Comparison of ENCODE assay signal across 12 cellular contexts in genomic region chr3:187183210-187183862, GRCh38. TPM values are rescaled to one million over a fixed set of nuclear protein-coding genes. Genes with fewer than 3 reads are reported as not detected.
A peak's percentile ranks its signal among the peaks of the same experiment; 100 is the strongest.
DNase-seq lines count a peak whose midpoint lies in the region; ATAC-seq and TF ChIP-seq lines count a peak whose summit lies in the region.
"Had no signal": no experiment of that assay in that cellular context is flagged by ENCODE, and none has a peak within 500 bp of the region (broad histone marks: within the 10 kb centered on the region; RNA-seq: fewer than 3 reads in every experiment).

No MANE protein-coding gene starts in this region.

- H3K56ac ChIP-seq in IMR-90 (ENCODE audit: extremely low read depth, insufficient read depth, low read length) = no peak overlapping the region

- H4K91ac ChIP-seq in IMR-90 (ENCODE audit: insufficient read depth, low read depth, low read length) = peak overlapping the region; percentile 36; the same call in 1 of the 2 replicates

- H3K79me1 ChIP-seq in IMR-90 (ENCODE audit: low read depth in 1 of 2, low read length in 2 of 2) = no peaks in the 10 kb centered on the region

- H3K36me3 ChIP-seq in IMR-90 (ENCODE audit: control insufficient read depth, insufficient read depth, low read length) (no peaks in the 10 kb centered on the region), adipocyte (ENCODE audit: control insufficient read depth, insufficient read depth, low read length, severe bottlenecking) (no peaks in the 10 kb centered on the region)

- ATAC-seq in IMR-90 (ENCODE audit: low read depth) (no peak), HG02973 (IDR thresholded peaks at IDR 0.05; ENCODE audit: unreplicated experiment) (no peak)

- dilution Hi-C loops in IMR-90 (cut with HindIII; ENCODE audit: low sequenced_read_pairs, unreplicated experiment) = no loop called here

- peak overlapping the region; percentile 79 for H2BK20ac ChIP-seq in IMR-90 (ENCODE audit: low read depth, low read length)

- intact Hi-C loops in IMR-90 (cut with micrococcal nuclease) = no loop called here

- H3K4ac ChIP-seq in IMR-90 (ENCODE audit: low read depth, low read length) = peak overlapping the region; percentile 30; the same call in 1 of the 2 replicates

- H3K27me3 ChIP-seq in IMR-90 (ENCODE audit: control insufficient read depth, insufficient read depth, low read length) = no peaks in the 10 kb centered on the region
- no peaks in the 10 kb centered on the region for H3K27me3 ChIP-seq in adipocyte (replicated peaks; ENCODE audit: control insufficient read depth, insufficient read depth, low read length)

- in situ Hi-C loops in IMR-90 (cut with MboI; ENCODE audit: low sequenced_read_pairs) = no loop called here

- H3K4me1 ChIP-seq in IMR-90 (ENCODE audit: control insufficient read depth, insufficient read depth, low read length) = peaks cover 12% of the 10 kb centered on the region
- H3K4me1 ChIP-seq in adipocyte (ENCODE audit: control insufficient read depth, insufficient read depth, low read length) = peaks cover 25% of the 10 kb centered on the region

- H2AFZ ChIP-seq in IMR-90 (replicated peaks; ENCODE audit: low read length, poor library complexity) = peak overlapping the region; percentile 55

- H3K4me2 ChIP-seq in IMR-90 (ENCODE audit: low read depth, low read length) = no peak overlapping the region

- H2AK9ac ChIP-seq in IMR-90 (replicated peaks; ENCODE audit: low read depth, low read length, poor library complexity) = peak overlapping the region; percentile 16

- no peak overlapping the region for H3K9ac ChIP-seq in IMR-90 (ENCODE audit: low read depth, low read length)
- no peak overlapping the region for H3K9ac ChIP-seq in adipocyte (ENCODE audit: low read length)

- peak overlapping the region in 1 of 2 experiments; percentile 35; a peak in 2 of 4 replicates for H4K8ac ChIP-seq in IMR-90 (ENCODE audit: low read depth in 2 of 2, low read length in 2 of 2)

- BruUV-seq in IMR-90 (replicated peaks; lab: Mats Ljungman, UMichigan) = no TSS peak

- no peak overlapping the region for H3K4me3 ChIP-seq in IMR-90 (ENCODE audit: insufficient read depth, low read depth, low read length)
- no peak overlapping the region for H3K4me3 ChIP-seq in adipocyte (ENCODE audit: low read length)
- H3K4me3 ChIP-seq in skeletal muscle cell (ENCODE audit: low read depth, low read length) = no peak overlapping the region

- peaks cover 2% of the 10 kb centered on the region for H3K9me1 ChIP-seq in IMR-90 (ENCODE audit: insufficient read depth, low read length)

- H2BK15ac ChIP-seq in IMR-90 (ENCODE audit: low read depth, low read length) = 0 out of 3 replicates have a peak overlapping the region, but pooled peaks have one; percentile 55

- H3K14ac ChIP-seq in IMR-90 (replicated peaks; ENCODE audit: low read depth, low read length) = no peak overlapping the region

- H3K9me3 ChIP-seq in IMR-90 (ENCODE audit: control insufficient read depth, insufficient read depth, low read length) (no peaks in the 10 kb centered on the region), adipocyte (ENCODE audit: control insufficient read depth, low read length) (no peaks in the 10 kb centered on the region)

- H2BK5ac ChIP-seq in IMR-90 (ENCODE audit: low read depth, low read length, poor library complexity, severe bottlenecking) = no peak overlapping the region

- peak overlapping the region; percentile 83 for H2BK120ac ChIP-seq in IMR-90 (ENCODE audit: low read depth, low read length)

- H4K20me1 ChIP-seq in IMR-90 (ENCODE audit: insufficient read depth, low read length) = no peaks in the 10 kb centered on the region

- CTCF ChIA-PET in IMR-90 (lab: Yijun Ruan, JAX) = interaction anchor here (0.6 kb wide), 1 partner anchor 77 kb away, joined by 5 read pairs; no protein-coding TSS in a partner anchor

- no peak for TF ChIP-seq RAD21 in IMR-90 (IDR thresholded peaks at IDR 0.05; ENCODE audit: low read length)

- DNase-seq in NCI-H82 (lab: John Stamatoyannopoulos, UW) = peak; percentile 24
- no peak for DNase-seq in NCI-H82 treated with DMSO at 0.1 percent for 48 hours (lab: John Stamatoyannopoulos, UW; ENCODE audit: unreplicated experiment)
- DNase-seq in IMR-90 = no peak
- peak; percentile 33 for DNase-seq in adipocyte (ENCODE audit: low read depth)
- peak; percentile 25 for DNase-seq in skeletal muscle cell (ENCODE audit: low read depth)
- DNase-seq in NCI-H446 treated with DMSO at 0.1 percent for 48 hours (lab: John Stamatoyannopoulos, UW) = no peak
- DNase-seq in amygdala (lab: John Stamatoyannopoulos, UW) = no peak
- DNase-seq: ACHN, anterior cingulate cortex had no signal

- no CpG with 5 or more reads among the region's 7 CpGs for WGBS in IMR-90 (ENCODE audit: extremely low coverage in 2 of 2, insufficient read length in 1 of 2), 2 experiments

- no peak overlapping the region for H2AK5ac ChIP-seq in IMR-90 (ENCODE audit: low read depth, low read length)

- H3K27ac ChIP-seq in IMR-90 (ENCODE audit: insufficient read depth, low read length) = no peak overlapping the region

- no peak for TF ChIP-seq POLR2A in IMR-90 (IDR thresholded peaks at IDR 0.05; ENCODE audit: low read depth, low read length)

- peak overlapping the region; percentile 1 for H3K18ac ChIP-seq in IMR-90 (ENCODE audit: low read depth, low read length)

- POLR2A ChIA-PET in IMR-90 (lab: Charles Lee; ENCODE audit: unreplicated experiment) = no interaction called here

- no peak overlapping the region; the same call in 1 of the 2 replicates for H4K5ac ChIP-seq in IMR-90 (ENCODE audit: low read depth, low read length)

- TF ChIP-seq CTCF in IMR-90 (conservative IDR thresholded peaks at IDR 0.05; ENCODE audit: low read depth, low read length) = no peak

- H3K23ac ChIP-seq in IMR-90 (ENCODE audit: low read depth, low read length) = 0 out of 2 replicates have a peak overlapping the region, but pooled peaks have one; percentile 11

TF ChIP-seq in IMR-90, 13 proteins besides CTCF, POLR2A, EP300 and RAD21:
- no peak for TF ChIP-seq CHD1 (IDR thresholded peaks at IDR 0.05; ENCODE audit: low read depth, low read length)
- TF ChIP-seq MAFK (IDR thresholded peaks at IDR 0.05; ENCODE audit: low read depth, low read length) = peak; percentile 58; the same call in 1 of the 2 replicates
- TF ChIP-seq SMC3 (IDR thresholded peaks at IDR 0.05; ENCODE audit: low read depth, low read length) = no peak
- TF ChIP-seq FOS (IDR thresholded peaks at IDR 0.05; ENCODE audit: low read depth, low read length) = no peak

RNA-seq across cellular contexts. Expression of gene RTP1, which starts 13.9 kb away (rescaled TPM):
- not detected in 2 replicates for total RNA-seq in IMR-90 (2012; rRNA removed)
- polyA plus RNA-seq in IMR-90 (2012; rRNA removed) = not detected in 2 replicates
- polyA plus RNA-seq in IMR-90 (2012; cell fraction: cytosol; rRNA removed) = not detected in 2 replicates
- not detected in 2 replicates for polyA plus RNA-seq in IMR-90 (2012; cell fraction: nucleus; rRNA removed; ENCODE audit: low replicate concordance)
- total RNA-seq: kidney epithelial cell had no signal
- polyA plus RNA-seq: IgD-negative memory B cell had no signal

RNA-seq across cellular contexts. Expression of gene RPL39L, which starts 44.0 kb away (rescaled TPM):
- total RNA-seq in IMR-90 (2012; rRNA removed) = 32.5 and 34.6 TPM in 2 replicates
- 18.1 and 22.1 TPM in 2 replicates for polyA plus RNA-seq in IMR-90 (2012; rRNA removed)
- 8.4 and 18.9 TPM in 2 replicates for polyA plus RNA-seq in IMR-90 (2012; cell fraction: cytosol; rRNA removed)
- 4.1 and 7.0 TPM in 2 replicates for polyA plus RNA-seq in IMR-90 (2012; cell fraction: nucleus; rRNA removed; ENCODE audit: low replicate concordance)

Comparison
In these comparisons a context has a peak if more than half of its experiments do, and no peak if none do; other contexts are left out.
1. DNase-seq: peak in NCI-H82 (single experiment), adipocyte (single experiment) and skeletal muscle cell (single experiment); none in NCI-H82 treated with DMSO at 0.1 percent for 48 hours (single experiment), IMR-90 (single experiment), NCI-H446 treated with DMSO at 0.1 percent for 48 hours (single experiment) and amygdala (0 of 56).